1 cellular context compared by ENCODE assay signal in genomic region chr11:83713701-83714100, GRCh38.
TF ChIP-seq lines count a peak whose summit lies in the region.

No MANE protein-coding gene starts in this region.

TF ChIP-seq in GM23338, 12 proteins besides CTCF, POLR2A, EP300 and RAD21 (continued from another document):
- no peak for TF ChIP-seq ZNF462 (CRISPR knock-in tag; IDR thresholded peaks at IDR 0.05)
- TF ChIP-seq ETS1 (IDR thresholded peaks at IDR 0.05), result no peak
- TF ChIP-seq JUNB (IDR thresholded peaks at IDR 0.05; ENCODE audit: unreplicated experiment), result no peak
